ENCODE assay signal across 11 cellular contexts in genomic region chr6:30816791-30817739, GRCh38.
DNase-seq lines count a peak whose midpoint lies in the region; ATAC-seq, FAIRE-seq and TF ChIP-seq lines count a peak whose summit lies in the region.
"Had no signal": no experiment of that assay in that cellular context is flagged by ENCODE, and none has a peak within 500 bp of the region (broad histone marks: within the 10 kb centered on the region; RNA-seq: fewer than 3 reads in every experiment).

No MANE protein-coding gene starts in this region.

- no peaks in the 10 kb centered on the region for H3K27me3 ChIP-seq in IMR-90 (ENCODE audit: control insufficient read depth, insufficient read depth, low read length)
- H3K27me3 ChIP-seq in vagina, result no peaks in the 10 kb centered on the region
- H3K27me3 ChIP-seq in adrenal gland, result no peaks in the 10 kb centered on the region
- H3K27me3 ChIP-seq: pancreas had no signal

- peak overlapping the region; percentile 99 for H2BK5ac ChIP-seq in IMR-90 (ENCODE audit: low read depth, low read length, poor library complexity, severe bottlenecking)

- H3K4me3 Mint-ChIP-seq in chondrocyte (ENCODE audit: unreplicated experiment) (no peak overlapping the region), progenitor cell of endocrine pancreas (ENCODE audit: low read depth) (no peak overlapping the region)

- H3K27ac ChIP-seq in IMR-90 (ENCODE audit: insufficient read depth, low read length) (peak overlapping the region; percentile 79; the same call in 1 of the 2 replicates), vagina (peak overlapping the region; percentile 36), adrenal gland (peak overlapping the region in 2 of 5 donors; percentile 50 to 69)

- no peak overlapping the region for H3K9ac ChIP-seq in IMR-90 (ENCODE audit: low read depth, low read length)

- FAIRE-seq in H54 (lab: Jason Lieb, UNC), result no peak
- FAIRE-seq: pancreas had no signal

- POLR2A ChIA-PET in IMR-90 (lab: Charles Lee; ENCODE audit: unreplicated experiment), result no interaction called here

- no TSS peak for BruUV-seq in IMR-90 (replicated peaks; lab: Mats Ljungman, UMichigan)

- H2BK120ac ChIP-seq in IMR-90 (ENCODE audit: low read depth, low read length), result peak overlapping the region; percentile 93

- H3K27me3 Mint-ChIP-seq in chondrocyte (ENCODE audit: low read depth) (no peaks in the 10 kb centered on the region), progenitor cell of endocrine pancreas (no peaks in the 10 kb centered on the region)

- in situ Hi-C loops in IMR-90 (cut with MboI; ENCODE audit: low sequenced_read_pairs), result loop anchor here (5.0 kb wide), 1 partner anchor 35 kb away; no protein-coding TSS in a partner anchor

- ATAC-seq in IMR-90 (ENCODE audit: low read depth), result no peak
- ATAC-seq: pancreas had no signal

- H4K91ac ChIP-seq in IMR-90 (ENCODE audit: insufficient read depth, low read depth, low read length), result peak overlapping the region; percentile 85

- peaks cover 54% of the 10 kb centered on the region for H3K4me1 Mint-ChIP-seq in chondrocyte (ENCODE audit: low read depth)
- peaks cover 14% of the 10 kb centered on the region for H3K4me1 Mint-ChIP-seq in progenitor cell of endocrine pancreas (ENCODE audit: low read depth)

- dilution Hi-C loops in IMR-90 (cut with HindIII; ENCODE audit: low sequenced_read_pairs, unreplicated experiment), result no loop called here

- H3K18ac ChIP-seq in IMR-90 (ENCODE audit: low read depth, low read length), result peak overlapping the region; percentile 5; the same call in 1 of the 2 replicates

- peaks cover 0 to 38% of the 10 kb centered on the region in 2 experiments; a peak in 2 of 4 replicates for H3K79me1 ChIP-seq in IMR-90 (ENCODE audit: low read depth in 1 of 2, low read length in 2 of 2)

- peaks cover 29% of the 10 kb centered on the region for H3K4me1 ChIP-seq in IMR-90 (ENCODE audit: control insufficient read depth, insufficient read depth, low read length)
- peaks cover 49% of the 10 kb centered on the region for H3K4me1 ChIP-seq in vagina
- H3K4me1 ChIP-seq in adrenal gland (replicated peaks in 1 of 2), result peaks cover 11 to 27% of the 10 kb centered on the region in 2 donors

- H3K36me3 ChIP-seq in IMR-90 (ENCODE audit: control insufficient read depth, insufficient read depth, low read length) (no peaks in the 10 kb centered on the region), vagina (no peaks in the 10 kb centered on the region), adrenal gland (replicated peaks in 1 of 2) (no peaks in the 10 kb centered on the region)
- H3K36me3 ChIP-seq: pancreas had no signal

- H3K4ac ChIP-seq in IMR-90 (ENCODE audit: low read depth, low read length), result peak overlapping the region; percentile 91

- H3K36me3 Mint-ChIP-seq in chondrocyte (ENCODE audit: low read depth), result no peaks in the 10 kb centered on the region
- H3K36me3 Mint-ChIP-seq in progenitor cell of endocrine pancreas (ENCODE audit: insufficient read depth), result no peaks in the 10 kb centered on the region

- H3K4me2 ChIP-seq in IMR-90 (ENCODE audit: low read depth, low read length), result no peak overlapping the region

- no peaks in the 10 kb centered on the region for H4K20me1 ChIP-seq in IMR-90 (ENCODE audit: insufficient read depth, low read length)

- intact Hi-C loops in IMR-90 (cut with micrococcal nuclease) (no loop called here), vagina (cut with DNase I) (no loop called here), adrenal gland (cut with DNase I) (no loop called here)

- DNase-seq in stimulated activated CD4-positive, alpha-beta T cell treated with anti-CD3 and anti-CD28 coated beads, Interleukin-4, amount 100 ng/mL, for 24 hours, result peak; percentile 56
- no peak for DNase-seq in stimulated activated CD4-positive, alpha-beta T cell treated with anti-CD3 and anti-CD28 coated beads, Interleukin-4, amount 100 ng/mL, for 4 hours
- no peak for DNase-seq in IMR-90
- no peak for DNase-seq in chondrocyte (ENCODE audit: low spot score)
- no peak for DNase-seq in vagina (ENCODE audit: extremely low spot score in 2 of 2)
- no peak for DNase-seq in adrenal gland
- DNase-seq in H54 (ENCODE audit: insufficient read length, low spot score), result no peak
- no peak for DNase-seq in progenitor cell of endocrine pancreas (ENCODE audit: low spot score, unreplicated experiment)
- DNase-seq: NCI-H1436, pancreas, T1000 had no signal

- H2AFZ ChIP-seq in IMR-90 (replicated peaks; ENCODE audit: low read length, poor library complexity), result no peak overlapping the region

- peaks cover 29% of the 10 kb centered on the region for H3K9me1 ChIP-seq in IMR-90 (ENCODE audit: insufficient read depth, low read length)

- peak overlapping the region; percentile 31 to 68; a peak in 2 of 4 replicates for H4K8ac ChIP-seq in IMR-90 (ENCODE audit: low read depth in 2 of 2, low read length in 2 of 2)

- H3K14ac ChIP-seq in IMR-90 (replicated peaks; ENCODE audit: low read depth, low read length), result peak overlapping the region; percentile 87

- CTCF ChIA-PET in IMR-90 (lab: Yijun Ruan, JAX), result no interaction called here

- peak overlapping the region; percentile 59 for H3K27ac Mint-ChIP-seq in chondrocyte (ENCODE audit: unreplicated experiment)
- no peak overlapping the region for H3K27ac Mint-ChIP-seq in progenitor cell of endocrine pancreas

- no peak overlapping the region for H3K56ac ChIP-seq in IMR-90 (ENCODE audit: extremely low read depth, insufficient read depth, low read length)

- WGBS in IMR-90 (ENCODE audit: extremely low coverage in 2 of 2, insufficient read length in 1 of 2), 2 experiments, result 90% methylated on average over 2 of the region's 9 CpGs; no CpG with 5 or more reads in 1 of the 2 experiments
- 86 to 91% (median 91%) methylated on average over 8 to 9 of the region's 9 CpGs for WGBS in adrenal gland, 4 donors

- no peak for TF ChIP-seq CTCF in IMR-90 (conservative IDR thresholded peaks at IDR 0.05; ENCODE audit: low read depth, low read length)
- TF ChIP-seq CTCF in chondrocyte (IDR thresholded peaks at IDR 0.05), result no peak
- no peak for TF ChIP-seq CTCF in vagina (IDR thresholded peaks at IDR 0.05)
- no peak for TF ChIP-seq CTCF in adrenal gland (IDR thresholded peaks at IDR 0.05)
- TF ChIP-seq CTCF in progenitor cell of endocrine pancreas (IDR thresholded peaks at IDR 0.05; ENCODE audit: unreplicated experiment), result no peak

- H2AK5ac ChIP-seq in IMR-90 (ENCODE audit: low read depth, low read length), result peak overlapping the region; percentile 90

- H2BK20ac ChIP-seq in IMR-90 (ENCODE audit: low read depth, low read length), result peak overlapping the region; percentile 95

- peak overlapping the region; percentile 97; the same call in 2 of the 3 replicates for H2BK15ac ChIP-seq in IMR-90 (ENCODE audit: low read depth, low read length)

- no peak overlapping the region for H2AK9ac ChIP-seq in IMR-90 (replicated peaks; ENCODE audit: low read depth, low read length, poor library complexity)

- no peak for TF ChIP-seq RAD21 in IMR-90 (IDR thresholded peaks at IDR 0.05; ENCODE audit: low read length)

- H3K23ac ChIP-seq in IMR-90 (ENCODE audit: low read depth, low read length), result peak overlapping the region; percentile 16; the same call in 1 of the 2 replicates

- no peaks in the 10 kb centered on the region for H3K9me3 Mint-ChIP-seq in chondrocyte (ENCODE audit: low read depth)
- peaks cover 5% of the 10 kb centered on the region for H3K9me3 Mint-ChIP-seq in progenitor cell of endocrine pancreas (ENCODE audit: low read depth)

- no peaks in the 10 kb centered on the region for H3K9me3 ChIP-seq in IMR-90 (ENCODE audit: control insufficient read depth, insufficient read depth, low read length)
- H3K9me3 ChIP-seq in vagina, result no peaks in the 10 kb centered on the region
- H3K9me3 ChIP-seq in adrenal gland (replicated peaks in 1 of 3), result no peaks in the 10 kb centered on the region
- H3K9me3 ChIP-seq: pancreas had no signal

- H3K4me3 ChIP-seq in IMR-90 (ENCODE audit: insufficient read depth, low read depth, low read length) (no peak overlapping the region), vagina (no peak overlapping the region), adrenal gland (no peak overlapping the region)
- H3K4me3 ChIP-seq: pancreas had no signal

- TF ChIP-seq POLR2A in IMR-90 (IDR thresholded peaks at IDR 0.05; ENCODE audit: low read depth, low read length) (no peak), vagina (IDR thresholded peaks at IDR 0.05) (no peak), adrenal gland (IDR thresholded peaks at IDR 0.05) (no peak), H54 (IDR thresholded peaks at IDR 0.05; ENCODE audit: low read depth, low read length) (no peak)

- H4K5ac ChIP-seq in IMR-90 (ENCODE audit: low read depth, low read length), result 0 out of 2 replicates have a peak overlapping the region, but pooled peaks have one; percentile 21

TF ChIP-seq in IMR-90, 13 proteins besides CTCF, POLR2A, EP300 and RAD21:
- TF ChIP-seq CHD1 (IDR thresholded peaks at IDR 0.05; ENCODE audit: low read depth, low read length), result no peak
